15 cellular contexts compared by ENCODE assay signal in genomic region chr18:27073404-27073830, GRCh38.
DNase-seq lines count a peak whose midpoint lies in the region; ATAC-seq and TF ChIP-seq lines count a peak whose summit lies in the region.
"Had no signal": no experiment of that assay in that cellular context is flagged by ENCODE, and none has a peak within 500 bp of the region (broad histone marks: within the 10 kb centered on the region; RNA-seq: fewer than 3 reads in every experiment).

No MANE protein-coding gene starts in this region.

- H3F3A ChIP-seq in SU-DHL-6 (ENCODE audit: insufficient read depth) = peaks cover 8% of the 10 kb centered on the region

- H3K79me2 ChIP-seq in SU-DHL-6 (ENCODE audit: insufficient read depth, low read length) = no peaks in the 10 kb centered on the region

- H3K27ac ChIP-seq in SU-DHL-6 (ENCODE audit: low read depth, low read length) = peak overlapping the region; percentile 96
- H3K27ac ChIP-seq in spleen = no peak overlapping the region
- H3K27ac ChIP-seq: HL-60 had no signal

- no peaks in the 10 kb centered on the region for H3K4me1 ChIP-seq in spleen

- H3K9me3 Mint-ChIP-seq in activated T-helper 1 cell treated with anti-CD3 and anti-CD28 coated beads, Interleukin-12 subunit alpha, Interleukin-12 subunit beta, Interleukin-2, Interleukin-4 antibody, amounts not matched to agents 30 ng/mL and 10 ng/mL and 1 ng/mL, durations not matched to agents 14 hours and 24 hours and 36 hours = no peaks in the 10 kb centered on the region
- H3K9me3 Mint-ChIP-seq: mesothelial cell of epicardium had no signal

- no peak for TF ChIP-seq POLR2A in spleen (IDR thresholded peaks at IDR 0.05)

- no peaks in the 10 kb centered on the region for H3K36me3 Mint-ChIP-seq in activated T-helper 1 cell treated with anti-CD3 and anti-CD28 coated beads, Interleukin-12 subunit alpha, Interleukin-12 subunit beta, Interleukin-2, Interleukin-4 antibody, amounts not matched to agents 30 ng/mL and 10 ng/mL and 1 ng/mL, durations not matched to agents 14 hours and 24 hours and 36 hours (ENCODE audit: low read depth)
- H3K36me3 Mint-ChIP-seq: mesothelial cell of epicardium had no signal

- H3K4me3 ChIP-seq in SU-DHL-6 (ENCODE audit: insufficient read depth, low read length, poor library complexity, severe bottlenecking) (peak overlapping the region; percentile 43), spleen (no peak overlapping the region)

- H3K27me3 ChIP-seq in SU-DHL-6 (ENCODE audit: low read length) (no peaks in the 10 kb centered on the region), spleen (replicated peaks in 1 of 7) (no peaks in the 10 kb centered on the region)

- no peak overlapping the region for H3K27ac Mint-ChIP-seq in activated T-helper 1 cell treated with anti-CD3 and anti-CD28 coated beads, Interleukin-12 subunit alpha, Interleukin-12 subunit beta, Interleukin-2, Interleukin-4 antibody, amounts not matched to agents 30 ng/mL and 10 ng/mL and 1 ng/mL, durations not matched to agents 14 hours and 24 hours and 36 hours
- H3K27ac Mint-ChIP-seq: CD4-positive, alpha-beta T cell; mesothelial cell of epicardium; T-helper 1 cell treated with Interleukin-12 subunit alpha and Interleukin-12 subunit beta and Interleukin-4 antibody, amounts not matched to agents 30 μg/mL and 1 μg/mL, for 36 hours had no signal

- WGBS in spleen, 5 donors = 60 to 76% (median 70%) methylated on average over 5 of the region's 5 CpGs

- H3K27me3 Mint-ChIP-seq in activated T-helper 1 cell treated with anti-CD3 and anti-CD28 coated beads, Interleukin-12 subunit alpha, Interleukin-12 subunit beta, Interleukin-2, Interleukin-4 antibody, amounts not matched to agents 30 ng/mL and 10 ng/mL and 1 ng/mL, durations not matched to agents 14 hours and 24 hours and 36 hours (ENCODE audit: insufficient read depth) = no peaks in the 10 kb centered on the region
- H3K27me3 Mint-ChIP-seq: CD4-positive, alpha-beta T cell had no signal

- H3K9me2 ChIP-seq in SU-DHL-6 (replicated peaks; ENCODE audit: insufficient read depth, low read length) = no peaks in the 10 kb centered on the region

- peaks cover 9% of the 10 kb centered on the region; the same call in 1 of the 2 replicates for H3K9me3 ChIP-seq in SU-DHL-6 (ENCODE audit: insufficient read depth, low read length)
- no peaks in the 10 kb centered on the region for H3K9me3 ChIP-seq in spleen

- H3K36me3 ChIP-seq in SU-DHL-6 (ENCODE audit: low read length) = peaks cover 4% of the 10 kb centered on the region; the same call in 1 of the 2 replicates
- no peaks in the 10 kb centered on the region for H3K36me3 ChIP-seq in spleen

- ATAC-seq in GM18867 (IDR thresholded peaks at IDR 0.05; ENCODE audit: unreplicated experiment) (peak; percentile 99), GM21528 (IDR thresholded peaks at IDR 0.05; ENCODE audit: low FRiP score, unreplicated experiment) (peak; percentile 87), HG03066 (IDR thresholded peaks at IDR 0.05; ENCODE audit: low read depth, unreplicated experiment) (peak; percentile 91)

- intact Hi-C loops in activated T-helper 1 cell treated with anti-CD3 and anti-CD28 coated beads, Interleukin-12 subunit alpha, Interleukin-12 subunit beta, Interleukin-2, Interleukin-4 antibody, amounts not matched to agents 30 ng/mL and 10 ng/mL and 1 ng/mL, durations not matched to agents 14 hours and 24 hours and 36 hours (cut with micrococcal nuclease) = no loop called here
- intact Hi-C loops in spleen (cut with DNase I; ENCODE audit: low total_unique reads) = no loop called here

- DNase-seq in activated gamma-delta T cell (lab: John Stamatoyannopoulos, UW) (no peak), inferior parietal cortex (ENCODE audit: extremely low spot score) (no peak), spleen (no peak)
- no peak for DNase-seq in activated T-helper 1 cell treated with anti-CD3 and anti-CD28 coated beads, Interleukin-12 subunit alpha, Interleukin-12 subunit beta, Interleukin-2, Interleukin-4 antibody, amounts not matched to agents 30 ng/mL and 10 ng/mL and 1 ng/mL, durations not matched to agents 14 hours and 24 hours and 36 hours (ENCODE audit: low spot score)
- DNase-seq: amniotic stem cell; CD4-positive, alpha-beta T cell; effector CD8-positive, alpha-beta T cell; NCI-H748 treated with DMSO at 0.1 percent for 48 hours had no signal

- H3K4me3 Mint-ChIP-seq in activated T-helper 1 cell treated with anti-CD3 and anti-CD28 coated beads, Interleukin-12 subunit alpha, Interleukin-12 subunit beta, Interleukin-2, Interleukin-4 antibody, amounts not matched to agents 30 ng/mL and 10 ng/mL and 1 ng/mL, durations not matched to agents 14 hours and 24 hours and 36 hours = no peak overlapping the region
- H3K4me3 Mint-ChIP-seq: CD4-positive, alpha-beta T cell; mesothelial cell of epicardium; T-helper 1 cell treated with Interleukin-12 subunit alpha and Interleukin-12 subunit beta and Interleukin-4 antibody, amounts not matched to agents 30 μg/mL and 1 μg/mL, for 36 hours had no signal

- H3K4me2 ChIP-seq in SU-DHL-6 (ENCODE audit: low read depth, low read length, poor library complexity, severe bottlenecking) = peak overlapping the region; percentile 83

- no peaks in the 10 kb centered on the region for H4K20me1 ChIP-seq in SU-DHL-6 (ENCODE audit: low read depth, low read length)

- H2AFZ ChIP-seq in SU-DHL-6 (ENCODE audit: low read depth, low read length, severe bottlenecking) = no peak overlapping the region

- H3K9ac ChIP-seq in SU-DHL-6 (ENCODE audit: low read length) = peak overlapping the region; percentile 51

- no peaks in the 10 kb centered on the region for H3K4me1 Mint-ChIP-seq in activated T-helper 1 cell treated with anti-CD3 and anti-CD28 coated beads, Interleukin-12 subunit alpha, Interleukin-12 subunit beta, Interleukin-2, Interleukin-4 antibody, amounts not matched to agents 30 ng/mL and 10 ng/mL and 1 ng/mL, durations not matched to agents 14 hours and 24 hours and 36 hours (ENCODE audit: low read depth)

- TF ChIP-seq CTCF in SU-DHL-6 (IDR thresholded peaks at IDR 0.05; ENCODE audit: insufficient read depth, low read length, poor library complexity, severe bottlenecking) (no peak), spleen (IDR thresholded peaks at IDR 0.05 in 8 of 11, conservative IDR thresholded peaks at IDR 0.05 in 3 of 11) (no peak)
